Comparison of ENCODE assay signal across 8 cellular contexts in the genomic region with DNA sequence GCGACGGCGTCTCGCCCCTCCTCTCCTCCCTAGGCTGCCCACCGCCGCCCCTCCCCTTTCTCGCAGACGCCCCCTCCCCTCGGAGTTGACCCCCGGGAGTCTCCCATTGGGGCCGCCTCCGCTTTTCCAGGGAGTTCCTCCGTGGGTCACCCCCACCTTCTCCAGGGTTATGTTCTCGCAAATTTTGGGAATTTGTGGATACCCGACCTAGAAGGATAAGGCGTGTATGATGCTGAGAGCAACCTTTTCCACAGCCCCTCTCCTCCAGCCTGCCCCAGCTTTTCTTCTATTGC. TPM values are rescaled to one million over a fixed set of nuclear protein-coding genes. Genes with fewer than 3 reads are reported as not detected.
DNase-seq lines count a peak whose midpoint lies in the region; ATAC-seq and TF ChIP-seq lines count a peak whose summit lies in the region.

No MANE protein-coding gene starts in this region.

- POLR2A ChIA-PET in activated B cell treated with CpG ODN at 0.5 μM for 24 hours (lab: Charles Lee): interaction anchor here (0.9 to 2.0 kb wide), 7 partner anchors 27 to 49 kb away, joined by 3 to 14 read pairs (median 4); no protein-coding TSS in a partner anchor

- intact Hi-C loops in activated B cell treated with CpG ODN at 0.5 μM for 24 hours (cut with micrococcal nuclease): loop anchor here (2.0 kb wide), 2 partner anchors 230 to 438 kb away; a partner anchor contains a TSS

- peaks cover 5% of the 10 kb centered on the region for H3K4me1 ChIP-seq in rectal smooth muscle tissue (ENCODE audit: control insufficient read depth, insufficient read depth, low read length)

- H3K4me3 ChIP-seq in GM12865 (ENCODE audit: low read depth, low read length) (peak overlapping the region; percentile 67), rectal smooth muscle tissue (ENCODE audit: low read length) (peak overlapping the region; percentile 92)

- H3K4me1 Mint-ChIP-seq in activated B cell treated with CpG ODN at 0.5 μM for 24 hours (peaks cover 20% of the 10 kb centered on the region), glutamatergic neuron (ENCODE audit: low read depth, unreplicated experiment) (peaks cover 4% of the 10 kb centered on the region)

- H3K4me3 Mint-ChIP-seq in activated B cell treated with CpG ODN at 0.5 μM for 24 hours (peak overlapping the region; percentile 95), glutamatergic neuron (ENCODE audit: unreplicated experiment) (peak overlapping the region; percentile 94)

- no peaks in the 10 kb centered on the region for H3K27me3 ChIP-seq in rectal smooth muscle tissue (ENCODE audit: control insufficient read depth, insufficient read depth, low read length)

- H3K27ac ChIP-seq in rectal smooth muscle tissue (ENCODE audit: low read depth, low read length): peak overlapping the region; percentile 98

- no peak for ATAC-seq in activated B cell treated with CpG ODN at 0.5 μM for 24 hours (ENCODE audit: low read depth)

- TF ChIP-seq CTCF in GM12865 (IDR thresholded peaks at IDR 0.05; ENCODE audit: insufficient read depth, low read depth, low read length, missing control alignments) (no peak), activated B cell treated with CpG ODN at 0.5 μM for 24 hours (IDR thresholded peaks at IDR 0.05) (no peak), glutamatergic neuron (IDR thresholded peaks at IDR 0.05; ENCODE audit: partially characterized antibody, unreplicated experiment) (no peak)

- in situ Hi-C loops in G401 (cut with HindIII; ENCODE audit: low sequenced_read_pairs): no loop called here

- H3K27ac Mint-ChIP-seq in activated B cell treated with CpG ODN at 0.5 μM for 24 hours: peak overlapping the region; percentile 69
- H3K27ac Mint-ChIP-seq in glutamatergic neuron (ENCODE audit: unreplicated experiment): peak overlapping the region; percentile 88

- H3K9me3 Mint-ChIP-seq in activated B cell treated with CpG ODN at 0.5 μM for 24 hours (peaks cover 2% of the 10 kb centered on the region), glutamatergic neuron (ENCODE audit: unreplicated experiment) (no peaks in the 10 kb centered on the region)

- peak overlapping the region; percentile 78 for H3K9ac ChIP-seq in rectal smooth muscle tissue (ENCODE audit: low read length)

- H3K36me3 Mint-ChIP-seq in activated B cell treated with CpG ODN at 0.5 μM for 24 hours (ENCODE audit: low read depth) (peaks cover 4% of the 10 kb centered on the region), glutamatergic neuron (ENCODE audit: unreplicated experiment) (no peaks in the 10 kb centered on the region)

- H3K36me3 ChIP-seq in rectal smooth muscle tissue (ENCODE audit: control insufficient read depth, insufficient read depth, low read length): no peaks in the 10 kb centered on the region

- peaks cover 15% of the 10 kb centered on the region for H3K27me3 Mint-ChIP-seq in activated B cell treated with CpG ODN at 0.5 μM for 24 hours
- H3K27me3 Mint-ChIP-seq in glutamatergic neuron (ENCODE audit: unreplicated experiment): peaks cover 5% of the 10 kb centered on the region

- CTCF ChIA-PET in activated B cell treated with CpG ODN at 0.5 μM for 24 hours (lab: Charles Lee): interaction anchor here (1.1 to 1.7 kb wide), 3 partner anchors 41 to 406 kb away, joined by 3 to 10 read pairs (median 3); no protein-coding TSS in a partner anchor

- DNase-seq in GM12865 (ENCODE audit: low read depth): no peak
- no peak for DNase-seq in activated B cell treated with CpG ODN at 0.5 μM for 24 hours
- DNase-seq in glutamatergic neuron: no peak
- no peak for DNase-seq in NCI-H187 (lab: John Stamatoyannopoulos, UW)
- no peak for DNase-seq in G401 (ENCODE audit: low spot score)
- DNase-seq in stimulated activated naive CD4-positive, alpha-beta T cell treated with Interleukin-2 at 50 U/mL for 16 hours (lab: John Stamatoyannopoulos, UW): no peak
- no peak for DNase-seq in DMS153 treated with DMSO at 0.1 percent for 48 hours (lab: John Stamatoyannopoulos, UW; ENCODE audit: unreplicated experiment)

RNA-seq across cellular contexts. Expression of a gene that starts 0.3 kb away (rescaled TPM):
- 2.3 and 2.4 TPM in 2 replicates for total RNA-seq in activated B cell treated with CpG ODN at 0.5 μM for 24 hours
- 7.4 TPM for total RNA-seq in glutamatergic neuron (ENCODE audit: unreplicated experiment)
- 4.3 and 10.3 TPM in 2 replicates for total RNA-seq in G401 (2014; rRNA removed; shearing (Covaris generic))
